Comparison of ENCODE assay signal across 11 cellular contexts in the genomic region with DNA sequence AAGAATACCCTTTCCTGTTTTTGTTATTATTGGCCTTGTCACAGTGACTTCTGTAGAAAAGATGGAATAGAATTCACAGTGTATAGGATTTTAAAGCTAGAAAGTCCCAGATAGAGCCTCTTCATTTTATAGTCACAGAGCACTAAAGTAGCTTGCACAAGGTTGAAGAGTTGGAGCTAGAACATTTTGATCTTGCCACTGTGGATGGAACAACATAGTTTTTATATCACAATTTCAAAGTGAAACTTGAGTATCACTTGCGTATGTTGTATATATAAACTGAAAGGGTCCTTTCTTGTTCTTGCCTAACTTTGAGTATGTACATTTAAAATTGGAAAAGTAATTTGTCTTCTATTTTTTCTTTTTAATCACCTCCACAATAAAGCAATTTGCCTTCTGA. TPM values are rescaled to one million over a fixed set of nuclear protein-coding genes. Genes with fewer than 3 reads are reported as not detected.
DNase-seq lines count a peak whose midpoint lies in the region; ATAC-seq and TF ChIP-seq lines count a peak whose summit lies in the region.
"Had no signal": no experiment of that assay in that cellular context is flagged by ENCODE, and none has a peak within 500 bp of the region (broad histone marks: within the 10 kb centered on the region; RNA-seq: fewer than 3 reads in every experiment).

No MANE protein-coding gene starts in this region.

- no peaks in the 10 kb centered on the region for H3K27me3 Mint-ChIP-seq in activated CD4-positive, alpha-beta T cell treated with anti-CD3 and anti-CD28 coated beads for 36 hours
- H3K27me3 Mint-ChIP-seq in activated B cell treated with CpG ODN at 0.5 μM for 24 hours, result no peaks in the 10 kb centered on the region
- H3K27me3 Mint-ChIP-seq in stimulated activated naive B cell treated with anti-CD40 and anti-IgM and Interleukin-4, amounts not matched to agents 10 μg/mL and 1 μg/mL and 100 μg/mL, for 72 hours, result no peaks in the 10 kb centered on the region

- CTCF ChIA-PET in activated CD4-positive, alpha-beta T cell treated with anti-CD3 and anti-CD28 coated beads for 36 hours (lab: Charles Lee), result interaction anchor here (0.6 kb wide), 1 partner anchor 187 kb away, joined by 3 read pairs; no protein-coding TSS in a partner anchor
- CTCF ChIA-PET in activated B cell treated with CpG ODN at 0.5 μM for 24 hours (lab: Charles Lee), result no interaction called here

- H3K4me3 ChIP-seq in fibroblast of villous mesenchyme (ENCODE audit: low read depth, low read length), result peak overlapping the region; percentile 100

- intact Hi-C loops in activated CD4-positive, alpha-beta T cell treated with anti-CD3 and anti-CD28 coated beads for 36 hours (cut with DNase I, micrococcal nuclease), result no loop called here
- intact Hi-C loops in activated B cell treated with CpG ODN at 0.5 μM for 24 hours (cut with micrococcal nuclease), result loop anchor here (10.0 kb wide), 1 partner anchor 1282 kb away; a partner anchor contains a TSS

- H3K9me3 Mint-ChIP-seq in activated CD4-positive, alpha-beta T cell treated with anti-CD3 and anti-CD28 coated beads for 36 hours (ENCODE audit: low read depth), result no peaks in the 10 kb centered on the region
- no peaks in the 10 kb centered on the region for H3K9me3 Mint-ChIP-seq in activated B cell treated with CpG ODN at 0.5 μM for 24 hours
- H3K9me3 Mint-ChIP-seq in stimulated activated naive B cell treated with anti-CD40 and anti-IgM and Interleukin-4, amounts not matched to agents 10 μg/mL and 1 μg/mL and 100 μg/mL, for 72 hours, result peaks cover 0 to 4% of the 10 kb centered on the region in 2 donors

- peak overlapping the region; percentile 99 for H3K4me3 Mint-ChIP-seq in activated CD4-positive, alpha-beta T cell treated with anti-CD3 and anti-CD28 coated beads for 36 hours
- peak overlapping the region; percentile 44 for H3K4me3 Mint-ChIP-seq in activated B cell treated with CpG ODN at 0.5 μM for 24 hours
- H3K4me3 Mint-ChIP-seq in stimulated activated naive B cell treated with anti-CD40 and anti-IgM and Interleukin-4, amounts not matched to agents 10 μg/mL and 1 μg/mL and 100 μg/mL, for 72 hours, result peak overlapping the region in 1 of 2 donors; percentile 19

- no peak for DNase-seq in activated CD4-positive, alpha-beta T cell treated with anti-CD3 and anti-CD28 coated beads for 36 hours
- DNase-seq in activated CD4-positive, alpha-beta T cell treated with anti-CD3 and anti-CD28 coated beads, Interleukin-2, amount 50 U/mL, for 4 hours, result no peak
- no peak for DNase-seq in activated B cell treated with CpG ODN at 0.5 μM for 24 hours
- DNase-seq in fibroblast of villous mesenchyme (ENCODE audit: low read depth), result peak; percentile 43
- DNase-seq in stimulated activated naive B cell treated with anti-CD40 and anti-IgM and Interleukin-4, amounts not matched to agents 10 μg/mL and 1 μg/mL and 100 μg/mL, for 72 hours, result no peak
- DNase-seq in HK-2 (ENCODE audit: unreplicated experiment), result no peak
- DNase-seq in NCI-H2227 treated with DMSO at 0.1 percent for 48 hours (lab: John Stamatoyannopoulos, UW), result no peak
- DNase-seq: activated effector memory CD4-positive, alpha-beta T cell treated with anti-CD3 and anti-CD28 coated beads, Interleukin-2, amount 50 U/mL, for 16 hours; retina; RPMI8226 had no signal

- TF ChIP-seq CTCF in activated B cell treated with CpG ODN at 0.5 μM for 24 hours (IDR thresholded peaks at IDR 0.05) (no peak), fibroblast of villous mesenchyme (IDR thresholded peaks at IDR 0.05; ENCODE audit: insufficient read depth, low read depth, low read length) (no peak)

- ATAC-seq in activated CD4-positive, alpha-beta T cell treated with anti-CD3 and anti-CD28 coated beads for 36 hours, result no peak
- ATAC-seq in activated B cell treated with CpG ODN at 0.5 μM for 24 hours (ENCODE audit: low read depth) (no peak), HG02798 (IDR thresholded peaks at IDR 0.05; ENCODE audit: poor library complexity, unreplicated experiment) (no peak)
- ATAC-seq in stimulated activated naive B cell treated with anti-CD40 and anti-IgM and Interleukin-4, amounts not matched to agents 10 μg/mL and 1 μg/mL and 100 μg/mL, for 72 hours (replicated peaks), result no peak

- peaks cover 50% of the 10 kb centered on the region for H3K4me1 Mint-ChIP-seq in activated CD4-positive, alpha-beta T cell treated with anti-CD3 and anti-CD28 coated beads for 36 hours
- peaks cover 47% of the 10 kb centered on the region for H3K4me1 Mint-ChIP-seq in activated B cell treated with CpG ODN at 0.5 μM for 24 hours
- peaks cover 22 to 58% of the 10 kb centered on the region in 2 donors for H3K4me1 Mint-ChIP-seq in stimulated activated naive B cell treated with anti-CD40 and anti-IgM and Interleukin-4, amounts not matched to agents 10 μg/mL and 1 μg/mL and 100 μg/mL, for 72 hours

- POLR2A ChIA-PET in activated CD4-positive, alpha-beta T cell treated with anti-CD3 and anti-CD28 coated beads for 36 hours (lab: Charles Lee), result interaction anchor here (0.6 to 1.0 kb wide), 3 partner anchors 22 to 213 kb away, joined by 3 to 4 read pairs (median 3); a partner anchor contains a TSS
- POLR2A ChIA-PET in activated B cell treated with CpG ODN at 0.5 μM for 24 hours (lab: Charles Lee), result interaction anchor here (0.7 to 0.8 kb wide), 3 partner anchors 14 to 212 kb away, joined by 3 to 4 read pairs (median 3); no protein-coding TSS in a partner anchor

- H3K36me3 Mint-ChIP-seq in activated CD4-positive, alpha-beta T cell treated with anti-CD3 and anti-CD28 coated beads for 36 hours (ENCODE audit: low read depth), result peaks cover 10% of the 10 kb centered on the region
- peaks cover 12% of the 10 kb centered on the region for H3K36me3 Mint-ChIP-seq in activated B cell treated with CpG ODN at 0.5 μM for 24 hours (ENCODE audit: low read depth)
- peaks cover 4 to 19% of the 10 kb centered on the region in 2 donors for H3K36me3 Mint-ChIP-seq in stimulated activated naive B cell treated with anti-CD40 and anti-IgM and Interleukin-4, amounts not matched to agents 10 μg/mL and 1 μg/mL and 100 μg/mL, for 72 hours

- peak overlapping the region; percentile 41 for H3K27ac Mint-ChIP-seq in activated CD4-positive, alpha-beta T cell treated with anti-CD3 and anti-CD28 coated beads for 36 hours
- no peak overlapping the region for H3K27ac Mint-ChIP-seq in activated B cell treated with CpG ODN at 0.5 μM for 24 hours
- peak overlapping the region; percentile 5 for H3K27ac Mint-ChIP-seq in stimulated activated naive B cell treated with anti-CD40 and anti-IgM and Interleukin-4, amounts not matched to agents 10 μg/mL and 1 μg/mL and 100 μg/mL, for 72 hours

RNA-seq across cellular contexts. Expression of a gene that starts 2.7 kb away (rescaled TPM):
- total RNA-seq in activated CD4-positive, alpha-beta T cell treated with anti-CD3 and anti-CD28 coated beads for 36 hours, result 10 to 100 TPM; 55.2 to 56.7 TPM
- total RNA-seq in activated B cell treated with CpG ODN at 0.5 μM for 24 hours (41.3 and 41.7 TPM in 2 replicates), fibroblast of villous mesenchyme (105 and 203 TPM in 2 replicates)

RNA-seq across cellular contexts. Expression of a gene that starts 53.9 kb away (rescaled TPM):
- 100 to 1,000 TPM; 127 to 137 TPM for total RNA-seq in activated CD4-positive, alpha-beta T cell treated with anti-CD3 and anti-CD28 coated beads for 36 hours
- 98.2 and 103 TPM in 2 replicates for total RNA-seq in activated B cell treated with CpG ODN at 0.5 μM for 24 hours
- total RNA-seq in fibroblast of villous mesenchyme, result 139 and 209 TPM in 2 replicates
